Comparison of ENCODE assay signal across 8 cellular contexts in the genomic region with DNA sequence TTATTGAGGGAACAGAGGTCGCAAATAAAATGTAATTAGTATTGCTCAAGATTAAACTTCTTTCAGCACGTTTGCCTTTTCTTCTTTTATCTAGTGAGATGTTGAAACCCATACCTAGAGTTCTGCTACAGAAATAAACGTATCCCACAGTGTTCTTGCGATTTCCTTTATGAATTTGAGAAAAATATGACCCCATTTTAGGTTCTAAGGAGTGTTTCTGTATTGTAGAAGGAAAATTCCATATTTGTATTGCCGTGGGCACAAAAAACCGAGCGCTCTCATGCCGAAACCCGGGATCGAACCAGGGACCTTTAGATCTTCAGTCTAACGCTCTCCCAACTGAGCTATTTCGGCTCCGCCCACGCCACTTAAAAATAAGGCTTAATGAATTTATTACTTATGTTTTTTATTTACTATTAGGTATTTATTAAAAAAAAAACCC. TPM values are rescaled to one million over a fixed set of nuclear protein-coding genes. Genes with fewer than 3 reads are reported as not detected.
DNase-seq lines count a peak whose midpoint lies in the region; ATAC-seq lines count a peak whose summit lies in the region.

No MANE protein-coding gene starts in this region.

- H3K27me3 ChIP-seq in mononuclear cell (ENCODE audit: insufficient read depth, low read length), result peaks cover 15% of the 10 kb centered on the region

- CTCF ChIA-PET in activated CD8-positive, alpha-beta T cell treated with anti-CD3 and anti-CD28 coated beads, Interleukin-2, amount 10 ng/mL, durations not matched to agents 7 days and 5 days (lab: Charles Lee), result interaction anchor here (1.1 to 3.6 kb wide), 8 partner anchors 33 to 144 kb away, joined by 3 to 25 read pairs (median 4); no protein-coding TSS in a partner anchor

- peak overlapping the region; percentile 58 for H3K27ac Mint-ChIP-seq in activated CD8-positive, alpha-beta T cell treated with anti-CD3 and anti-CD28 coated beads, Interleukin-2, amount 10 ng/mL, durations not matched to agents 7 days and 5 days
- peak overlapping the region; percentile 100 for H3K27ac Mint-ChIP-seq in effector memory CD8-positive, alpha-beta T cell

- ATAC-seq in HG03139 (IDR thresholded peaks at IDR 0.05; ENCODE audit: unreplicated experiment), result peak; percentile 27
- peak; percentile 59 for ATAC-seq in activated CD8-positive, alpha-beta T cell treated with anti-CD3 and anti-CD28 coated beads, Interleukin-2, amount 10 ng/mL, durations not matched to agents 7 days and 5 days
- peak; percentile 57 for ATAC-seq in effector memory CD8-positive, alpha-beta T cell (replicated peaks)

- peaks cover 60% of the 10 kb centered on the region for H3K4me1 Mint-ChIP-seq in activated CD8-positive, alpha-beta T cell treated with anti-CD3 and anti-CD28 coated beads, Interleukin-2, amount 10 ng/mL, durations not matched to agents 7 days and 5 days (ENCODE audit: low read depth)
- H3K4me1 Mint-ChIP-seq in effector memory CD8-positive, alpha-beta T cell (ENCODE audit: low read depth in 2 of 2), result peaks cover 35 to 61% of the 10 kb centered on the region in 2 donors

- POLR2A ChIA-PET in activated CD8-positive, alpha-beta T cell treated with anti-CD3 and anti-CD28 coated beads, Interleukin-2, amount 10 ng/mL, durations not matched to agents 7 days and 5 days (lab: Charles Lee), result interaction anchor here (0.6 to 1.2 kb wide), 3 partner anchors 35 to 1228 kb away, joined by 3 to 6 read pairs (median 3); no protein-coding TSS in a partner anchor

- H3K4me1 ChIP-seq in mononuclear cell (ENCODE audit: insufficient read depth, low read length), result peaks cover 44% of the 10 kb centered on the region

- H3K36me3 Mint-ChIP-seq in activated CD8-positive, alpha-beta T cell treated with anti-CD3 and anti-CD28 coated beads, Interleukin-2, amount 10 ng/mL, durations not matched to agents 7 days and 5 days (ENCODE audit: low read depth), result peaks cover 9% of the 10 kb centered on the region
- H3K36me3 Mint-ChIP-seq in effector memory CD8-positive, alpha-beta T cell (ENCODE audit: insufficient read depth), result peaks cover 30% of the 10 kb centered on the region

- no peaks in the 10 kb centered on the region for H3K9me3 ChIP-seq in mononuclear cell (ENCODE audit: low read depth, low read length)

- peak overlapping the region; percentile 90 for H3K4me3 Mint-ChIP-seq in activated CD8-positive, alpha-beta T cell treated with anti-CD3 and anti-CD28 coated beads, Interleukin-2, amount 10 ng/mL, durations not matched to agents 7 days and 5 days
- H3K4me3 Mint-ChIP-seq in effector memory CD8-positive, alpha-beta T cell, result peak overlapping the region; percentile 80 to 94

- DNase-seq in G401 (ENCODE audit: low spot score), result peak; percentile 84
- DNase-seq in NCI-H748 (lab: John Stamatoyannopoulos, UW; ENCODE audit: unreplicated experiment), result peak; percentile 80
- peak; percentile 80 for DNase-seq in activated CD8-positive, alpha-beta T cell treated with anti-CD3 and anti-CD28 coated beads, Interleukin-2, amount 10 ng/mL, durations not matched to agents 7 days and 5 days
- peak; percentile 76 to 81 (median 76) for DNase-seq in effector memory CD8-positive, alpha-beta T cell
- peak; percentile 30 to 45 for DNase-seq in stimulated activated CD8-positive, alpha-beta memory T cell treated with anti-CD3 and anti-CD28 coated beads, Interleukin-4, amount 100 ng/mL, for 1 hour (ENCODE audit: low read depth in 2 of 2, low spot score in 1 of 2)
- DNase-seq in pons (ENCODE audit: low spot score), result no peak

- peak overlapping the region; percentile 74 for H3K4me3 ChIP-seq in mononuclear cell (ENCODE audit: low read length)

- H3K9me3 Mint-ChIP-seq in activated CD8-positive, alpha-beta T cell treated with anti-CD3 and anti-CD28 coated beads, Interleukin-2, amount 10 ng/mL, durations not matched to agents 7 days and 5 days (ENCODE audit: insufficient read depth), result no peaks in the 10 kb centered on the region
- H3K9me3 Mint-ChIP-seq in effector memory CD8-positive, alpha-beta T cell, result no peaks in the 10 kb centered on the region

- peaks cover 62% of the 10 kb centered on the region for H3K27me3 Mint-ChIP-seq in activated CD8-positive, alpha-beta T cell treated with anti-CD3 and anti-CD28 coated beads, Interleukin-2, amount 10 ng/mL, durations not matched to agents 7 days and 5 days (ENCODE audit: low read depth)
- peaks cover 35 to 45% of the 10 kb centered on the region in 2 donors for H3K27me3 Mint-ChIP-seq in effector memory CD8-positive, alpha-beta T cell

- in situ Hi-C loops in G401 (cut with HindIII; ENCODE audit: low sequenced_read_pairs), result no loop called here

RNA-seq across cellular contexts. Expression of gene ZNF311, which starts 23.7 kb away (rescaled TPM):
- total RNA-seq in G401 (2014; rRNA removed; shearing (Covaris generic)), result not detected in 2 replicates
- total RNA-seq in activated CD8-positive, alpha-beta T cell treated with anti-CD3 and anti-CD28 coated beads, Interleukin-2, amount 10 ng/mL, durations not matched to agents 7 days and 5 days, result under 1 TPM; 0.39 to 0.40 TPM
- total RNA-seq in mononuclear cell, result 0.10 TPM

RNA-seq across cellular contexts. Expression of gene TRIM27, which starts 57.6 kb away (rescaled TPM):
- total RNA-seq in G401 (2014; rRNA removed; shearing (Covaris generic)), result 126 and 144 TPM in 2 replicates
- total RNA-seq in activated CD8-positive, alpha-beta T cell treated with anti-CD3 and anti-CD28 coated beads, Interleukin-2, amount 10 ng/mL, durations not matched to agents 7 days and 5 days, result 10 to 100 TPM; 58.3 to 60.1 TPM
- 18.5 TPM for total RNA-seq in mononuclear cell
